In genomic region chr1:201984446-201984845, GRCh38 we compare ENCODE assay signal across 2 cellular contexts.
TF ChIP-seq lines count a peak whose summit lies in the region.

No MANE protein-coding gene starts in this region.

TF ChIP-seq in SK-N-SH, 30 proteins besides CTCF, POLR2A, EP300 and RAD21 (continued from another document):
- TF ChIP-seq FOXM1 (IDR thresholded peaks at IDR 0.05; ENCODE audit: low read depth): no peak
- no peak for TF ChIP-seq ELF1 (IDR thresholded peaks at IDR 0.05)
- TF ChIP-seq RFX5 (IDR thresholded peaks at IDR 0.05; ENCODE audit: low read length): no peak
- TF ChIP-seq NRF1 (IDR thresholded peaks at IDR 0.05; ENCODE audit: low read depth, low read length): no peak
- no peak for TF ChIP-seq TEAD4 (IDR thresholded peaks at IDR 0.05; ENCODE audit: borderline replicate concordance, insufficient read depth)
- TF ChIP-seq RXRA (IDR thresholded peaks at IDR 0.05; ENCODE audit: borderline replicate concordance, low read depth): no peak
- no peak for TF ChIP-seq USF2 (IDR thresholded peaks at IDR 0.05; ENCODE audit: borderline replicate concordance, low read depth, low read length)
- TF ChIP-seq MXI1 (IDR thresholded peaks at IDR 0.05; ENCODE audit: low read depth, low read length): no peak

TF ChIP-seq in SK-N-SH treated with all-trans-retinoic acid at 6 μM for 48 hours, 23 proteins besides CTCF, POLR2A, EP300 and RAD21 (continued from another document):
- TF ChIP-seq, protein P1, sequence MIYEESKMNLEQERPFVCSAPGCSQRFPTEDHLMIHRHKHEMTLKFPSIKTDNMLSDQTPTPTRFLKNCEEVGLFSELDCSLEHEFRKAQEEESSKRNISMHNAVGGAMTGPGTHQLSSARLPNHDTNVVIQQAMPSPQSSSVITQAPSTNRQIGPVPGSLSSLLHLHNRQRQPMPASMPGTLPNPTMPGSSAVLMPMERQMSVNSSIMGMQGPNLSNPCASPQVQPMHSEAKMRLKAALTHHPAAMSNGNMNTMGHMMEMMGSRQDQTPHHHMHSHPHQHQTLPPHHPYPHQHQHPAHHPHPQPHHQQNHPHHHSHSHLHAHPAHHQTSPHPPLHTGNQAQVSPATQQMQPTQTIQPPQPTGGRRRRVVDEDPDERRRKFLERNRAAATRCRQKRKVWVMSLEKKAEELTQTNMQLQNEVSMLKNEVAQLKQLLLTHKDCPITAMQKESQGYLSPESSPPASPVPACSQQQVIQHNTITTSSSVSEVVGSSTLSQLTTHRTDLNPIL (CRISPR knock-in tag; IDR thresholded peaks at IDR 0.05; ENCODE audit: low read depth): no peak
- TF ChIP-seq BACH2 (CRISPR knock-in tag; IDR thresholded peaks at IDR 0.05; ENCODE audit: borderline replicate concordance) (no peak), RARB (CRISPR knock-in tag; IDR thresholded peaks at IDR 0.05) (no peak)
